Comparison of ENCODE assay signal across 8 cellular contexts in the genomic region with DNA sequence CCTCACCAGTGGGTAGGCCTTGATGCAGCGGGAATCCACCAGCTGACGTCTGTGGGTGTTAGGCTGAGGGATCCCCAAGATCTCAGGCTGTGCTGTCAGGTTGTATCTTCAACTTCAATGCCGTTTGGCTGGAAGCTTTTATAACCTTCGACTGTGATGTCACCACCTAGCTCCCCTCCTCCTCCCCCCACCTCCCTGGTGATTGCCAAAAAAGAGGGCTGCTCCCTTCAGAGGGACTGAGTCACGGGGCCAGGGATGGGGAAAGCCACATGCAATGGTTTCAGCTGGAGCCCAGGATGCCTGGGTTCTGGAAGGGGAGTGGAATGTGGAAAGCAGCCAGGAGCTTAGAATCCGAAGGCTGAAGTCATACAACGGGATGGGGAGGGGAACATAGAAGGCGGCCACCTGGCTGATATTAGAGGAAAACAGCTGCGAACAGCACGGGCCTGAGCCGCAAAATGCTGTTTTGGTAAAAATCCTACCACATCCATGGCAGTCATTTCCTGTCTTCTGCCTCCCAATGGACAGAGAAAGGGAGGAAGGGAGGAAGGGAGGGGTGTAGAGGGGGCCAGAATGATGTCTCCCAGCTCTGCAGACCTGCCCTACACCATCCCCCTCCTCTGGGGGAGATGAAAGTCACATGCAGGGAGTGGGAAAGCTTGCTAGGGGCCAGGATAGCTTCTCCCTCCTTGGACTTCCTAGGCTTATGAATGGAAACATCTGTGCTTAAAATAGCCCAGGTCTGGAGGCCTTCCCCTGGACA. TPM values are rescaled to one million over a fixed set of nuclear protein-coding genes. Genes with fewer than 3 reads are reported as not detected.
A peak's percentile ranks its signal among the peaks of the same experiment; 100 is the strongest.
DNase-seq lines count a peak whose midpoint lies in the region; ATAC-seq and TF ChIP-seq lines count a peak whose summit lies in the region.

TSS of gene LRRN4CL (minus strand) at position 110 of the 763 bp plus-strand sequence. CDS start 1,022 bp downstream, outside the sequence.

- CTCF ChIA-PET in RWPE1 (lab: Yijun Ruan, JAX), result interaction anchor here (0.6 to 1.9 kb wide), 3 partner anchors 9 to 97 kb away, joined by 3 to 8 read pairs (median 3); no protein-coding TSS in a partner anchor

- H2AK5ac ChIP-seq in neuronal stem cell (ENCODE audit: low read depth, low read length), result no peak within 1 kb of the TSS

- no peaks in the 10 kb centered on the region for H3K27me3 ChIP-seq in neuronal stem cell (ENCODE audit: control insufficient read depth in 3 of 3, insufficient read depth in 3 of 3, low read depth in 1 of 3, low read length in 3 of 3)

- TF ChIP-seq CTCF in RWPE1 (conservative IDR thresholded peaks at IDR 0.05; ENCODE audit: low read depth), result no peak

- POLR2A ChIA-PET in RWPE1 (lab: Yijun Ruan, JAX; ENCODE audit: low non-redundant PET), result interaction anchor here (0.7 to 1.1 kb wide), 2 partner anchors 44 to 166 kb away, joined by 3 to 4 read pairs; no protein-coding TSS in a partner anchor

- H3K27ac ChIP-seq in RWPE1, result peak within 1 kb of the TSS; percentile 70
- H3K27ac ChIP-seq in neuronal stem cell (replicated peaks; ENCODE audit: low read length), result no peak within 1 kb of the TSS

- H2BK5ac ChIP-seq in neuronal stem cell (ENCODE audit: low read length), result peak within 1 kb of the TSS; percentile 24

- no peak within 1 kb of the TSS for H3K4me3 ChIP-seq in neuronal stem cell (ENCODE audit: low read length in 2 of 2)

- WGBS in neuronal stem cell (ENCODE audit: extremely low coverage in 2 of 2, insufficient read length in 2 of 2, insufficient replicate concordance in 1 of 2), 2 donors, result no CpG with 5 or more reads among the region's 11 CpGs

- no peak within 1 kb of the TSS for H3K4me2 ChIP-seq in neuronal stem cell (ENCODE audit: insufficient read depth, low read length, poor library complexity, severe bottlenecking)

- no peak within 1 kb of the TSS for H4K91ac ChIP-seq in neuronal stem cell (ENCODE audit: low read depth, low read length, poor library complexity)

- DNase-seq in AG08395 (ENCODE audit: low spot score), result peak; percentile 98
- peak; percentile 61 for DNase-seq in RWPE1 (ENCODE audit: low spot score)
- peak; percentile 98 for DNase-seq in fibroblast of peridontal ligament (ENCODE audit: extremely low read depth)
- DNase-seq in neuronal stem cell (ENCODE audit: low spot score), result no peak
- no peak for DNase-seq in NCI-H345 treated with DMSO at 0.1 percent for 48 hours (lab: John Stamatoyannopoulos, UW; ENCODE audit: unreplicated experiment)

- H4K8ac ChIP-seq in neuronal stem cell (ENCODE audit: low read depth, low read length), result no peak within 1 kb of the TSS

- no peaks in the 10 kb centered on the region for H3K9me3 ChIP-seq in neuronal stem cell (replicated peaks in 1 of 2; ENCODE audit: control insufficient read depth in 2 of 2, insufficient read depth in 1 of 2, low read depth in 1 of 2, low read length in 2 of 2)

- no peak within 1 kb of the TSS for H2BK12ac ChIP-seq in neuronal stem cell (ENCODE audit: low read length)

- no peak within 1 kb of the TSS for H2BK15ac ChIP-seq in neuronal stem cell (ENCODE audit: low read length)

- no peak within 1 kb of the TSS for H3K9ac ChIP-seq in neuronal stem cell (ENCODE audit: low read depth, low read length, poor library complexity)

- H3K18ac ChIP-seq in neuronal stem cell (ENCODE audit: low read length), result no peak within 1 kb of the TSS

- no peak within 1 kb of the TSS for H2BK120ac ChIP-seq in neuronal stem cell (ENCODE audit: low read depth, low read length)

- H3K4me1 ChIP-seq in neuronal stem cell (ENCODE audit: control insufficient read depth in 2 of 2, insufficient read depth in 1 of 2, low read depth in 1 of 2, low read length in 2 of 2), result no peaks in the 10 kb centered on the region

- peaks cover 29 to 53% of the 10 kb centered on the region in 2 donors for H3K36me3 ChIP-seq in neuronal stem cell (replicated peaks in 1 of 2; ENCODE audit: control insufficient read depth in 2 of 2, insufficient read depth in 2 of 2, low read length in 2 of 2)

- H3K23ac ChIP-seq in neuronal stem cell (ENCODE audit: low read depth, low read length, poor library complexity), result peak within 1 kb of the TSS; percentile 65

- H3K79me1 ChIP-seq in neuronal stem cell (ENCODE audit: low read depth, low read length), result no peaks in the 10 kb centered on the region

- H3K4ac ChIP-seq in neuronal stem cell (ENCODE audit: low read length), result no peak within 1 kb of the TSS

- no peak within 1 kb of the TSS for H3K14ac ChIP-seq in neuronal stem cell (ENCODE audit: low read length)

- ATAC-seq in HG02870 (IDR thresholded peaks at IDR 0.05; ENCODE audit: unreplicated experiment), result no peak
- ATAC-seq in HG03139 (IDR thresholded peaks at IDR 0.05; ENCODE audit: unreplicated experiment), result no peak
- ATAC-seq in HG03108 (IDR thresholded peaks at IDR 0.05; ENCODE audit: unreplicated experiment), result no peak

- H2AFZ ChIP-seq in neuronal stem cell (ENCODE audit: low read length), result no peak within 1 kb of the TSS

RNA-seq across cellular contexts. Expression of gene LRRN4CL, which starts in this region (rescaled TPM):
- polyA plus RNA-seq in neuronal stem cell (2013, experiment 1 of 2), result not detected
- polyA plus RNA-seq in neuronal stem cell (2013, experiment 2 of 2), result 0.01 TPM

Comparison
In these comparisons a context has a peak if more than half of its experiments do, and no peak if none do; other contexts are left out.
1. DNase-seq: peak in AG08395 (single experiment), RWPE1 (single experiment) and fibroblast of peridontal ligament (single experiment); none in neuronal stem cell (single experiment) and NCI-H345 treated with DMSO at 0.1 percent for 48 hours (single experiment).